Comparison of ENCODE assay signal across 9 cellular contexts in genomic region chr17:40536731-40537171, GRCh38. TPM values are rescaled to one million over a fixed set of nuclear protein-coding genes. Genes with fewer than 3 reads are reported as not detected.
DNase-seq lines count a peak whose midpoint lies in the region; ATAC-seq and TF ChIP-seq lines count a peak whose summit lies in the region.
"Had no signal": no experiment of that assay in that cellular context is flagged by ENCODE, and none has a peak within 500 bp of the region (broad histone marks: within the 10 kb centered on the region; RNA-seq: fewer than 3 reads in every experiment).

No MANE protein-coding gene starts in this region.

- no peak for TF ChIP-seq POLR2A in gastroesophageal sphincter (IDR thresholded peaks at IDR 0.05)

- H3K27ac Mint-ChIP-seq in activated CD8-positive, alpha-beta T cell treated with anti-CD3 and anti-CD28 coated beads, Interleukin-2, amount 10 ng/mL, durations not matched to agents 7 days and 5 days: peak overlapping the region; percentile 39

- no peak for ATAC-seq in activated CD8-positive, alpha-beta T cell treated with anti-CD3 and anti-CD28 coated beads, Interleukin-2, amount 10 ng/mL, durations not matched to agents 7 days and 5 days
- ATAC-seq in gastroesophageal sphincter: peak; percentile 65
- no peak for ATAC-seq in GM18519 (IDR thresholded peaks at IDR 0.05; ENCODE audit: low FRiP score, unreplicated experiment)
- ATAC-seq: WTC11 had no signal

- CTCF ChIA-PET in activated CD8-positive, alpha-beta T cell treated with anti-CD3 and anti-CD28 coated beads, Interleukin-2, amount 10 ng/mL, durations not matched to agents 7 days and 5 days (lab: Charles Lee): interaction anchor here (0.9 to 26.8 kb wide), 6 partner anchors 18 to 177 kb away, joined by 3 to 618 read pairs (median 100); partner anchors contain the start of genes CCR7, GJD3, IGFBP4 and TOP2A

- WGBS in gastroesophageal sphincter (ENCODE audit: low coverage in 1 of 2), 2 donors: 27% methylated on average over 2 of the region's 4 CpGs; no CpG with 5 or more reads in 1 of the 2 donors

- H3K4me3 ChIP-seq in gastroesophageal sphincter: no peak overlapping the region
- no peak overlapping the region for H3K4me3 ChIP-seq in skin epidermis

- H3K36me3 Mint-ChIP-seq in activated CD8-positive, alpha-beta T cell treated with anti-CD3 and anti-CD28 coated beads, Interleukin-2, amount 10 ng/mL, durations not matched to agents 7 days and 5 days (ENCODE audit: low read depth): no peaks in the 10 kb centered on the region
- H3K36me3 Mint-ChIP-seq: WTC11 had no signal

- peaks cover 100% of the 10 kb centered on the region for H3K4me1 Mint-ChIP-seq in activated CD8-positive, alpha-beta T cell treated with anti-CD3 and anti-CD28 coated beads, Interleukin-2, amount 10 ng/mL, durations not matched to agents 7 days and 5 days (ENCODE audit: low read depth)

- no peak for TF ChIP-seq CTCF in gastroesophageal sphincter (IDR thresholded peaks at IDR 0.05)

- H3K27ac ChIP-seq in gastroesophageal sphincter (peak overlapping the region in 3 of 4 donors; percentile 87 to 92 (median 88)), skin epidermis (peak overlapping the region in 20 of 21 experiments; percentile 23 to 97 (median 84))

- no peak for TF ChIP-seq EP300 in gastroesophageal sphincter (IDR thresholded peaks at IDR 0.05)

- POLR2A ChIA-PET in activated CD8-positive, alpha-beta T cell treated with anti-CD3 and anti-CD28 coated beads, Interleukin-2, amount 10 ng/mL, durations not matched to agents 7 days and 5 days (lab: Charles Lee): interaction anchor here (0.8 to 19.8 kb wide), 6 partner anchors 11 to 119 kb away, joined by 3 to 328 read pairs (median 3); partner anchors contain the start of genes CCR7, SMARCE1 and TOP2A

- H3K36me3 ChIP-seq in gastroesophageal sphincter: no peaks in the 10 kb centered on the region

- no peaks in the 10 kb centered on the region for H3K9me3 Mint-ChIP-seq in activated CD8-positive, alpha-beta T cell treated with anti-CD3 and anti-CD28 coated beads, Interleukin-2, amount 10 ng/mL, durations not matched to agents 7 days and 5 days (ENCODE audit: insufficient read depth)
- H3K9me3 Mint-ChIP-seq: WTC11 had no signal

- no peak overlapping the region for H3K4me3 Mint-ChIP-seq in activated CD8-positive, alpha-beta T cell treated with anti-CD3 and anti-CD28 coated beads, Interleukin-2, amount 10 ng/mL, durations not matched to agents 7 days and 5 days
- H3K4me3 Mint-ChIP-seq: WTC11 had no signal

- no peaks in the 10 kb centered on the region for H3K27me3 Mint-ChIP-seq in activated CD8-positive, alpha-beta T cell treated with anti-CD3 and anti-CD28 coated beads, Interleukin-2, amount 10 ng/mL, durations not matched to agents 7 days and 5 days (ENCODE audit: low read depth)

- H3K9me3 ChIP-seq in gastroesophageal sphincter: no peaks in the 10 kb centered on the region

- DNase-seq in EL (peak; percentile 55), SIG-M5 treated with dmso at 0.1 percent for 504 hours (lab: John Stamatoyannopoulos, UW; ENCODE audit: unreplicated experiment) (no peak), NCI-H345 (lab: John Stamatoyannopoulos, UW) (no peak), ecto neural progenitor cell (ENCODE audit: low spot score) (no peak)
- no peak for DNase-seq in activated CD8-positive, alpha-beta T cell treated with anti-CD3 and anti-CD28 coated beads, Interleukin-2, amount 10 ng/mL, durations not matched to agents 7 days and 5 days

- H3K27me3 ChIP-seq in gastroesophageal sphincter: no peaks in the 10 kb centered on the region

- H3K4me1 ChIP-seq in gastroesophageal sphincter: peaks cover 0 to 91% (median 48%) of the 10 kb centered on the region in 3 donors

RNA-seq across cellular contexts. Expression of gene CCR7, which starts 28.5 kb away (rescaled TPM):
- total RNA-seq in activated CD8-positive, alpha-beta T cell treated with anti-CD3 and anti-CD28 coated beads, Interleukin-2, amount 10 ng/mL, durations not matched to agents 7 days and 5 days: 100 to 1,000 TPM; 171 to 173 TPM
- 1 to 10 TPM in 1 of 4 donors, under 1 TPM in 2, not detected in 1; 0.15 to 2.2 (median 0.35) TPM for total RNA-seq in gastroesophageal sphincter

RNA-seq across cellular contexts. Expression of gene TNS4, which starts 35.3 kb away (rescaled TPM):
- 1 to 10 TPM; 8.4 to 9.0 TPM for total RNA-seq in activated CD8-positive, alpha-beta T cell treated with anti-CD3 and anti-CD28 coated beads, Interleukin-2, amount 10 ng/mL, durations not matched to agents 7 days and 5 days
- 1 to 10 TPM in 1 of 4 donors, not detected in 3; 2.2 TPM for total RNA-seq in gastroesophageal sphincter

Comparison
In these comparisons a context has a peak if more than half of its experiments do, and no peak if none do; other contexts are left out.
1. RNA of gene CCR7, which starts 28.5 kb away (total RNA-seq): 171 to 173 TPM in activated CD8-positive, alpha-beta T cell treated with anti-CD3 and anti-CD28 coated beads, Interleukin-2, amount 10 ng/mL, durations not matched to agents 7 days and 5 days; 0.15 to 2.2 TPM in gastroesophageal sphincter; every median in the first group is over 10 times any median in the second.